Comparison of ENCODE assay signal across 1 cellular context in the genomic region with DNA sequence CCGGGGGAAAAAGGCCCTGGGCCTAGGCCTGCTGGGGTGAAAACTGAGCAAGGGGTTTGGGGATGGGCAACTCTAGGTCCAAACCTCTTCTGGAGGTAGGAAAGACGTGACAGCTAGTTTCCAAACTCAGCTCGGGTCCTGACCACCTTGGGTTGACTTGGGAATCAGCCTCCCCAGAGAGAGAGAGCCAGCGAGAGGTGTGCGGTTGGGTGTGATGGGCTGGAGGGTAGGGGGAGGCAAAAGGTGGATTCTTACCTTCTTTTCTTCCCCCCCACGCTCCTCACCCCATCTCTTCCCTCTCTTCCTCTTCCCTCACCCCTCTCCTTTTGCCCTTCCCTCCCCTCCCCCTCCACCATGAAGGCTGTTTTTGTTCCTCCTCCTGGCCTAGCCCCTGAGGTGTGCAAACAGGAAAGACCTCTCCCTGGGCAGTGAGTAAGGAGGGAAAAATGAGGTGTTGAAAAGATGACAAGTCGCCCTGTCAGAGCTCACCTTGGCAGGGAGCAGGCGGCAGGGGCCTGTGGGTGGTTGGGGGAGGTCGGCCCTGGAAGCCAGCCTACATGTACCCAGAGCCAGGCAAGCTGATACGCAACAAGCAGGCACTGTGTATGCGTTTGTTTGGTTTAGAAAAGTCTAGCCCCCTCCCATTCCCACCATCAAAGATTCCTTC.
TF ChIP-seq lines count a peak whose summit lies in the region.

No MANE protein-coding gene starts in this region.

TF ChIP-seq in WTC11, 78 proteins besides CTCF, POLR2A, EP300 and RAD21 (continued from another document):
- TF ChIP-seq, protein P1, sequence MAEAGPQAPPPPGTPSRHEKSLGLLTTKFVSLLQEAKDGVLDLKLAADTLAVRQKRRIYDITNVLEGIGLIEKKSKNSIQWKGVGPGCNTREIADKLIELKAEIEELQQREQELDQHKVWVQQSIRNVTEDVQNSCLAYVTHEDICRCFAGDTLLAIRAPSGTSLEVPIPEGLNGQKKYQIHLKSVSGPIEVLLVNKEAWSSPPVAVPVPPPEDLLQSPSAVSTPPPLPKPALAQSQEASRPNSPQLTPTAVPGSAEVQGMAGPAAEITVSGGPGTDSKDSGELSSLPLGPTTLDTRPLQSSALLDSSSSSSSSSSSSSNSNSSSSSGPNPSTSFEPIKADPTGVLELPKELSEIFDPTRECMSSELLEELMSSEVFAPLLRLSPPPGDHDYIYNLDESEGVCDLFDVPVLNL (CRISPR knock-in tag; IDR thresholded peaks at IDR 0.05; ENCODE audit: borderline replicate concordance, low read depth), result no peak
- no peak for TF ChIP-seq NR1H2 (CRISPR knock-in tag; IDR thresholded peaks at IDR 0.05)
- no peak for TF ChIP-seq ZNF317 (CRISPR knock-in tag; IDR thresholded peaks at IDR 0.05; ENCODE audit: borderline replicate concordance, low read depth)
- TF ChIP-seq, protein P2, sequence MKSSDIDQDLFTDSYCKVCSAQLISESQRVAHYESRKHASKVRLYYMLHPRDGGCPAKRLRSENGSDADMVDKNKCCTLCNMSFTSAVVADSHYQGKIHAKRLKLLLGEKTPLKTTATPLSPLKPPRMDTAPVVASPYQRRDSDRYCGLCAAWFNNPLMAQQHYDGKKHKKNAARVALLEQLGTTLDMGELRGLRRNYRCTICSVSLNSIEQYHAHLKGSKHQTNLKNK (CRISPR knock-in tag; IDR thresholded peaks at IDR 0.05), result no peak
- TF ChIP-seq, protein P3, sequence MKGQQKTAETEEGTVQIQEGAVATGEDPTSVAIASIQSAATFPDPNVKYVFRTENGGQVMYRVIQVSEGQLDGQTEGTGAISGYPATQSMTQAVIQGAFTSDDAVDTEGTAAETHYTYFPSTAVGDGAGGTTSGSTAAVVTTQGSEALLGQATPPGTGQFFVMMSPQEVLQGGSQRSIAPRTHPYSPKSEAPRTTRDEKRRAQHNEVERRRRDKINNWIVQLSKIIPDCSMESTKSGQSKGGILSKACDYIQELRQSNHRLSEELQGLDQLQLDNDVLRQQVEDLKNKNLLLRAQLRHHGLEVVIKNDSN (CRISPR knock-in tag; IDR thresholded peaks at IDR 0.05), result no peak
- no peak for TF ChIP-seq SOX15 (CRISPR knock-in tag; IDR thresholded peaks at IDR 0.05)
- TF ChIP-seq GABPB1 (CRISPR knock-in tag; IDR thresholded peaks at IDR 0.05), result no peak
- TF ChIP-seq, protein P4, sequence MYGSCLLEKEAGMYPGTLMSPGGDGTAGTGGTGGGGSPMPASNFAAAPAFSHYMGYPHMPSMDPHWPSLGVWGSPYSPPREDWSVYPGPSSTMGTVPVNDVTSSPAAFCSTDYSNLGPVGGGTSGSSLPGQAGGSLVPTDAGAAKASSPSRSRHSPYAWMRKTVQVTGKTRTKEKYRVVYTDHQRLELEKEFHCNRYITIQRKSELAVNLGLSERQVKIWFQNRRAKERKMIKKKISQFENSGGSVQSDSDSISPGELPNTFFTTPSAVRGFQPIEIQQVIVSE (CRISPR knock-in tag; IDR thresholded peaks at IDR 0.05; ENCODE audit: borderline replicate concordance), result no peak
- TF ChIP-seq NR2C2 (CRISPR knock-in tag; IDR thresholded peaks at IDR 0.05), result no peak
- TF ChIP-seq ZNF671 (CRISPR knock-in tag; IDR thresholded peaks at IDR 0.05), result no peak
- no peak for TF ChIP-seq TCF7 (CRISPR knock-in tag; IDR thresholded peaks at IDR 0.05; ENCODE audit: low read depth)
- TF ChIP-seq, protein P5, sequence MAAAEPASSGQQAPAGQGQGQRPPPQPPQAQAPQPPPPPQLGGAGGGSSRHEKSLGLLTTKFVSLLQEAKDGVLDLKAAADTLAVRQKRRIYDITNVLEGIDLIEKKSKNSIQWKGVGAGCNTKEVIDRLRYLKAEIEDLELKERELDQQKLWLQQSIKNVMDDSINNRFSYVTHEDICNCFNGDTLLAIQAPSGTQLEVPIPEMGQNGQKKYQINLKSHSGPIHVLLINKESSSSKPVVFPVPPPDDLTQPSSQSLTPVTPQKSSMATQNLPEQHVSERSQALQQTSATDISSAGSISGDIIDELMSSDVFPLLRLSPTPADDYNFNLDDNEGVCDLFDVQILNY (CRISPR knock-in tag; IDR thresholded peaks at IDR 0.05), result no peak
- TF ChIP-seq MXD4 (CRISPR knock-in tag; IDR thresholded peaks at IDR 0.05; ENCODE audit: borderline replicate concordance), result no peak
